24 cellular contexts compared by ENCODE assay signal in genomic region chr1:107692580-107693345, GRCh38.
DNase-seq lines count a peak whose midpoint lies in the region; ATAC-seq and TF ChIP-seq lines count a peak whose summit lies in the region.
"Had no signal": no experiment of that assay in that cellular context is flagged by ENCODE, and none has a peak within 500 bp of the region (broad histone marks: within the 10 kb centered on the region; RNA-seq: fewer than 3 reads in every experiment).

No MANE protein-coding gene starts in this region.

- no peak overlapping the region for H2AFZ ChIP-seq in SK-N-SH (ENCODE audit: low read depth)

- no peaks in the 10 kb centered on the region for H4K20me1 ChIP-seq in SK-N-SH (ENCODE audit: insufficient read depth)

- peaks cover 26% of the 10 kb centered on the region for H3K4me1 Mint-ChIP-seq in mesothelial cell of epicardium
- peaks cover 6% of the 10 kb centered on the region for H3K4me1 Mint-ChIP-seq in stimulated activated memory B cell treated with anti-CD40 and anti-IgM and Interleukin-4, amounts not matched to agents 10 μg/mL and 1 μg/mL and 100 μg/mL, for 72 hours
- H3K4me1 Mint-ChIP-seq: CD4-positive, alpha-beta memory T cell had no signal

- H3K4me3 ChIP-seq in SK-N-SH (ENCODE audit: low read depth in 2 of 2, low read length in 1 of 2) = no peak overlapping the region
- H3K4me3 ChIP-seq: K562, lung, SK-N-MC, tibial nerve had no signal

- 17% methylated on average over 8 of the region's 8 CpGs for WGBS in SK-N-SH (ENCODE audit: low lambda C conversion rate)

- H3K4me2 ChIP-seq in SK-N-SH = no peak overlapping the region

- peak overlapping the region in 1 of 2 experiments; percentile 72; a peak in 2 of 4 replicates for H3K27ac ChIP-seq in SK-N-SH (ENCODE audit: low read depth in 2 of 2, low read length in 1 of 2)
- H3K27ac ChIP-seq: SK-N-MC, tibial nerve had no signal

- CTCF ChIA-PET in SK-N-SH (lab: Yijun Ruan, JAX) = interaction anchor here (1.1 to 1.2 kb wide), 2 partner anchors 16 to 58 kb away, joined by 3 read pairs; no protein-coding TSS in a partner anchor

- TF ChIP-seq CTCF in SK-N-SH (IDR thresholded peaks at IDR 0.05) = no peak
- no peak for TF ChIP-seq CTCF in mesothelial cell of epicardium (IDR thresholded peaks at IDR 0.05; ENCODE audit: unreplicated experiment)

- no peaks in the 10 kb centered on the region for H3K79me2 ChIP-seq in SK-N-SH (ENCODE audit: insufficient read depth)

- H3K27me3 Mint-ChIP-seq in mesothelial cell of epicardium (ENCODE audit: low read depth) = no peaks in the 10 kb centered on the region
- no peaks in the 10 kb centered on the region for H3K27me3 Mint-ChIP-seq in stimulated activated memory B cell treated with anti-CD40 and anti-IgM and Interleukin-4, amounts not matched to agents 10 μg/mL and 1 μg/mL and 100 μg/mL, for 72 hours
- H3K27me3 Mint-ChIP-seq: CD4-positive, alpha-beta memory T cell had no signal

- H3K4me3 Mint-ChIP-seq in mesothelial cell of epicardium = no peak overlapping the region
- no peak overlapping the region for H3K4me3 Mint-ChIP-seq in stimulated activated memory B cell treated with anti-CD40 and anti-IgM and Interleukin-4, amounts not matched to agents 10 μg/mL and 1 μg/mL and 100 μg/mL, for 72 hours
- H3K4me3 Mint-ChIP-seq: CD4-positive, alpha-beta memory T cell; HFFc6; WTC11 had no signal

- no peak for ATAC-seq in stimulated activated memory B cell treated with anti-CD40 and anti-IgM and Interleukin-4, amounts not matched to agents 10 μg/mL and 1 μg/mL and 100 μg/mL, for 72 hours
- no peak for ATAC-seq in stimulated activated naive CD8-positive, alpha-beta T cell treated with anti-CD3 and anti-CD28 coated beads, Interleukin-15, Interleukin-2, amounts not matched to agents 100 U/mL and 50 U/mL, for 24 hours
- ATAC-seq: K562, WTC11 had no signal

- 0 out of 2 replicates have a peak, but pooled peaks have one; percentile 19 for TF ChIP-seq RAD21 in SK-N-SH (IDR thresholded peaks at IDR 0.05; ENCODE audit: low read length)

- peak overlapping the region; percentile 57 for H3K27ac Mint-ChIP-seq in mesothelial cell of epicardium
- no peak overlapping the region for H3K27ac Mint-ChIP-seq in stimulated activated memory B cell treated with anti-CD40 and anti-IgM and Interleukin-4, amounts not matched to agents 10 μg/mL and 1 μg/mL and 100 μg/mL, for 72 hours
- H3K27ac Mint-ChIP-seq: CD4-positive, alpha-beta memory T cell; HFFc6; WTC11 had no signal

- H3K36me3 Mint-ChIP-seq in mesothelial cell of epicardium = no peaks in the 10 kb centered on the region
- H3K36me3 Mint-ChIP-seq in stimulated activated memory B cell treated with anti-CD40 and anti-IgM and Interleukin-4, amounts not matched to agents 10 μg/mL and 1 μg/mL and 100 μg/mL, for 72 hours = peaks cover 58% of the 10 kb centered on the region
- H3K36me3 Mint-ChIP-seq: CD4-positive, alpha-beta memory T cell; WTC11 had no signal

- no peaks in the 10 kb centered on the region for H3K36me3 ChIP-seq in SK-N-SH (replicated peaks in 1 of 2; ENCODE audit: control insufficient read depth in 1 of 2, insufficient read depth in 2 of 2, low read length in 1 of 2)
- H3K36me3 ChIP-seq: tibial nerve had no signal

- TF ChIP-seq EP300 in SK-N-SH (IDR thresholded peaks at IDR 0.05; ENCODE audit: borderline replicate concordance in 1 of 2, low read depth in 1 of 2, low read length in 1 of 2) = peak in 1 of 2 experiments; percentile 71; a peak in 2 of 4 replicates

- no peaks in the 10 kb centered on the region for H3K27me3 ChIP-seq in SK-N-SH (ENCODE audit: insufficient read depth)
- H3K27me3 ChIP-seq: tibial nerve had no signal

- POLR2A ChIA-PET in SK-N-SH (lab: Yijun Ruan, JAX) = no interaction called here

- no peak overlapping the region for H3K9ac ChIP-seq in SK-N-SH

- H3K4me1 ChIP-seq in SK-N-SH (ENCODE audit: control insufficient read depth in 1 of 2, insufficient read depth in 2 of 2, low read depth in 1 of 2, low read length in 1 of 2) = peaks cover 0 to 6% of the 10 kb centered on the region in 2 experiments; a peak in 2 of 4 replicates
- H3K4me1 ChIP-seq: tibial nerve had no signal

- DNase-seq in DMS 273 treated with DMSO at 0.1 percent for 48 hours (lab: John Stamatoyannopoulos, UW) (peak; percentile 90), NCI-H146 (lab: John Stamatoyannopoulos, UW) (peak; percentile 92), SK-N-SH (peak; percentile 50), mesothelial cell of epicardium (ENCODE audit: low spot score in 2 of 2, unreplicated experiment in 2 of 2) (no peak), SHP77 (lab: John Stamatoyannopoulos, UW) (no peak)
- DNase-seq in stimulated activated naive CD8-positive, alpha-beta T cell treated with anti-CD3 and anti-CD28 coated beads, Interleukin-15, Interleukin-2, amounts not matched to agents 100 U/mL and 50 U/mL, for 24 hours = no peak
- DNase-seq: activated CD4-positive, alpha-beta T cell treated with anti-CD3 and anti-CD28 coated beads, Interleukin-2, amount 50 U/mL, for 4 hours; activated naive CD4-positive, alpha-beta T cell treated with anti-CD3 and anti-CD28 coated beads, Interleukin-2, amount 50 U/mL, for 16 hours; caudate nucleus; CD4-positive, alpha-beta memory T cell; dermis blood vessel endothelial cell; DMS53; GF-D8; HFFc6; kidney; NCI-H2029 treated with DMSO at 0.1 percent for 48 hours; NCI-H446 treated with DMSO at 0.1 percent for 48 hours; posterior cingulate gyrus had no signal

- no peaks in the 10 kb centered on the region for H3K9me2 ChIP-seq in SK-N-SH

- H3K9me3 Mint-ChIP-seq in mesothelial cell of epicardium = no peaks in the 10 kb centered on the region
- no peaks in the 10 kb centered on the region for H3K9me3 Mint-ChIP-seq in stimulated activated memory B cell treated with anti-CD40 and anti-IgM and Interleukin-4, amounts not matched to agents 10 μg/mL and 1 μg/mL and 100 μg/mL, for 72 hours
- H3K9me3 Mint-ChIP-seq: CD4-positive, alpha-beta memory T cell; WTC11 had no signal

- no peaks in the 10 kb centered on the region for H3F3A ChIP-seq in SK-N-SH (replicated peaks; ENCODE audit: insufficient read depth)

- H3K9me3 ChIP-seq in SK-N-SH = no peaks in the 10 kb centered on the region
- H3K9me3 ChIP-seq: tibial nerve had no signal

TF ChIP-seq in SK-N-SH, 30 proteins besides CTCF, POLR2A, EP300 and RAD21:
- TF ChIP-seq GATA2 (CRISPR knock-in tag; IDR thresholded peaks at IDR 0.05) (peak; percentile 93), TCF12 (IDR thresholded peaks at IDR 0.05) (peak; percentile 14; the same call in 1 of the 2 replicates), RCOR1 (IDR thresholded peaks at IDR 0.05; ENCODE audit: low read length) (peak; percentile 90), RFX5 (IDR thresholded peaks at IDR 0.05; ENCODE audit: low read length) (peak; percentile 51; the same call in 1 of the 2 replicates), CHD2 (IDR thresholded peaks at IDR 0.05; ENCODE audit: low read length, partially characterized antibody) (peak; percentile 73)
- TF ChIP-seq, protein P1, sequence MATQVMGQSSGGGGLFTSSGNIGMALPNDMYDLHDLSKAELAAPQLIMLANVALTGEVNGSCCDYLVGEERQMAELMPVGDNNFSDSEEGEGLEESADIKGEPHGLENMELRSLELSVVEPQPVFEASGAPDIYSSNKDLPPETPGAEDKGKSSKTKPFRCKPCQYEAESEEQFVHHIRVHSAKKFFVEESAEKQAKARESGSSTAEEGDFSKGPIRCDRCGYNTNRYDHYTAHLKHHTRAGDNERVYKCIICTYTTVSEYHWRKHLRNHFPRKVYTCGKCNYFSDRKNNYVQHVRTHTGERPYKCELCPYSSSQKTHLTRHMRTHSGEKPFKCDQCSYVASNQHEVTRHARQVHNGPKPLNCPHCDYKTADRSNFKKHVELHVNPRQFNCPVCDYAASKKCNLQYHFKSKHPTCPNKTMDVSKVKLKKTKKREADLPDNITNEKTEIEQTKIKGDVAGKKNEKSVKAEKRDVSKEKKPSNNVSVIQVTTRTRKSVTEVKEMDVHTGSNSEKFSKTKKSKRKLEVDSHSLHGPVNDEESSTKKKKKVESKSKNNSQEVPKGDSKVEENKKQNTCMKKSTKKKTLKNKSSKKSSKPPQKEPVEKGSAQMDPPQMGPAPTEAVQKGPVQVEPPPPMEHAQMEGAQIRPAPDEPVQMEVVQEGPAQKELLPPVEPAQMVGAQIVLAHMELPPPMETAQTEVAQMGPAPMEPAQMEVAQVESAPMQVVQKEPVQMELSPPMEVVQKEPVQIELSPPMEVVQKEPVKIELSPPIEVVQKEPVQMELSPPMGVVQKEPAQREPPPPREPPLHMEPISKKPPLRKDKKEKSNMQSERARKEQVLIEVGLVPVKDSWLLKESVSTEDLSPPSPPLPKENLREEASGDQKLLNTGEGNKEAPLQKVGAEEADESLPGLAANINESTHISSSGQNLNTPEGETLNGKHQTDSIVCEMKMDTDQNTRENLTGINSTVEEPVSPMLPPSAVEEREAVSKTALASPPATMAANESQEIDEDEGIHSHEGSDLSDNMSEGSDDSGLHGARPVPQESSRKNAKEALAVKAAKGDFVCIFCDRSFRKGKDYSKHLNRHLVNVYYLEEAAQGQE (IDR thresholded peaks at IDR 0.05; ENCODE audit: low read depth, low read length) = no peak
- TF ChIP-seq, protein P2, sequence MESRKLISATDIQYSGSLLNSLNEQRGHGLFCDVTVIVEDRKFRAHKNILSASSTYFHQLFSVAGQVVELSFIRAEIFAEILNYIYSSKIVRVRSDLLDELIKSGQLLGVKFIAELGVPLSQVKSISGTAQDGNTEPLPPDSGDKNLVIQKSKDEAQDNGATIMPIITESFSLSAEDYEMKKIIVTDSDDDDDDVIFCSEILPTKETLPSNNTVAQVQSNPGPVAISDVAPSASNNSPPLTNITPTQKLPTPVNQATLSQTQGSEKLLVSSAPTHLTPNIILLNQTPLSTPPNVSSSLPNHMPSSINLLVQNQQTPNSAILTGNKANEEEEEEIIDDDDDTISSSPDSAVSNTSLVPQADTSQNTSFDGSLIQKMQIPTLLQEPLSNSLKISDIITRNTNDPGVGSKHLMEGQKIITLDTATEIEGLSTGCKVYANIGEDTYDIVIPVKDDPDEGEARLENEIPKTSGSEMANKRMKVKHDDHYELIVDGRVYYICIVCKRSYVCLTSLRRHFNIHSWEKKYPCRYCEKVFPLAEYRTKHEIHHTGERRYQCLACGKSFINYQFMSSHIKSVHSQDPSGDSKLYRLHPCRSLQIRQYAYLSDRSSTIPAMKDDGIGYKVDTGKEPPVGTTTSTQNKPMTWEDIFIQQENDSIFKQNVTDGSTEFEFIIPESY (IDR thresholded peaks at IDR 0.05; ENCODE audit: borderline replicate concordance, low read depth) = no peak

Comparison
In these comparisons a context has a peak if more than half of its experiments do, and no peak if none do; other contexts are left out.
1. DNase-seq: peak in DMS 273 treated with DMSO at 0.1 percent for 48 hours (single experiment), NCI-H146 (single experiment) and SK-N-SH (single experiment); none in mesothelial cell of epicardium (0 of 2), SHP77 (0 of 2) and stimulated activated naive CD8-positive, alpha-beta T cell treated with anti-CD3 and anti-CD28 coated beads, Interleukin-15, Interleukin-2, amounts not matched to agents 100 U/mL and 50 U/mL, for 24 hours (single experiment).